In genomic region chr14:101088714-101089113, GRCh38 we compare ENCODE assay signal across 20 cellular contexts.
"Had no signal": no experiment of that assay in that cellular context is flagged by ENCODE, and none has a peak within 500 bp of the region (broad histone marks: within the 10 kb centered on the region; RNA-seq: fewer than 3 reads in every experiment).

No MANE protein-coding gene starts in this region.

- H3K27ac Mint-ChIP-seq: naive B cell; natural killer cell treated with Interleukin-12 subunit alpha and Interleukin-12 subunit beta and Interleukin-15 and Interleukin-18, amount 100 ng/mL, for 72 hours; progenitor cell of endocrine pancreas had no signal

- H3K4me1 Mint-ChIP-seq: naive B cell, neural crest cell had no signal

- H3K4me3 Mint-ChIP-seq: naive B cell; natural killer cell treated with Interleukin-12 subunit alpha and Interleukin-12 subunit beta and Interleukin-15 and Interleukin-18, amount 100 ng/mL, for 72 hours; neural crest cell had no signal

- DNase-seq: dermis blood vessel endothelial cell; effector memory CD4-positive, alpha-beta T cell; foreskin keratinocyte; heart left ventricle; kidney glomerular epithelial cell; left colon; left ventricle myocardium inferior; lower lobe of right lung; mucosa of descending colon; naive B cell; small intestine; stimulated activated CD4-positive, alpha-beta T cell treated with anti-CD3 and anti-CD28 coated beads, Interleukin-15, amount 100 ng/mL, for 24 hours; stimulated activated CD4-positive, alpha-beta T cell treated with anti-CD3 and anti-CD28 coated beads, Interleukin-2, amount 100 ng/mL, for 48 hours; stimulated activated naive CD8-positive, alpha-beta T cell treated with anti-CD3 and anti-CD28 coated beads, Interleukin-15, Interleukin-2, amounts not matched to agents 100 U/mL and 50 U/mL, for 24 hours; substantia nigra; upper lobe of left lung had no signal

- H3K36me3 Mint-ChIP-seq: natural killer cell treated with Interleukin-12 subunit alpha and Interleukin-12 subunit beta and Interleukin-15 and Interleukin-18, amount 100 ng/mL, for 72 hours had no signal

- ATAC-seq: foreskin keratinocyte; gastroesophageal sphincter; heart left ventricle; left colon; mucosa of descending colon; stimulated activated naive CD8-positive, alpha-beta T cell treated with anti-CD3 and anti-CD28 coated beads, Interleukin-15, Interleukin-2, amounts not matched to agents 100 U/mL and 50 U/mL, for 24 hours had no signal

- H3K9me3 Mint-ChIP-seq: natural killer cell treated with Interleukin-12 subunit alpha and Interleukin-12 subunit beta and Interleukin-15 and Interleukin-18, amount 100 ng/mL, for 72 hours; neural crest cell had no signal
